ENCODE assay signal across 17 cellular contexts in genomic region chr5:84605246-84605645, GRCh38.
A peak's percentile ranks its signal among the peaks of the same experiment; 100 is the strongest.
DNase-seq lines count a peak whose midpoint lies in the region; ATAC-seq and TF ChIP-seq lines count a peak whose summit lies in the region.
"Had no signal": no experiment of that assay in that cellular context is flagged by ENCODE, and none has a peak within 500 bp of the region (broad histone marks: within the 10 kb centered on the region; RNA-seq: fewer than 3 reads in every experiment).

No MANE protein-coding gene starts in this region.

- H3K4me3 ChIP-seq in OCI-LY3 (ENCODE audit: low read length) (no peak overlapping the region), neural cell (ENCODE audit: low read length) (no peak overlapping the region), Peyer's patch (no peak overlapping the region)

- H4K20me1 ChIP-seq in OCI-LY3 (ENCODE audit: insufficient read depth, low read length) = no peaks in the 10 kb centered on the region
- H4K20me1 ChIP-seq in neural cell (ENCODE audit: insufficient read depth) = no peaks in the 10 kb centered on the region

- TF ChIP-seq CTCF in CD14-positive monocyte (IDR thresholded peaks at IDR 0.05) (no peak), OCI-LY3 (IDR thresholded peaks at IDR 0.05; ENCODE audit: low read depth, low read length) (no peak), neural cell (IDR thresholded peaks at IDR 0.05; ENCODE audit: poor library complexity, severe bottlenecking) (peak; percentile 10), Peyer's patch (IDR thresholded peaks at IDR 0.05) (no peak)

- no peak for TF ChIP-seq RAD21 in neural cell (conservative IDR thresholded peaks at IDR 0.05)

- no peak overlapping the region for H3K4me3 Mint-ChIP-seq in CD14-positive monocyte
- H3K4me3 Mint-ChIP-seq: CD4-positive, alpha-beta memory T cell; H9 had no signal

- no peaks in the 10 kb centered on the region for H3K9me2 ChIP-seq in neural cell (ENCODE audit: insufficient read depth, low read length)

- no peak for TF ChIP-seq POLR2A in Peyer's patch (IDR thresholded peaks at IDR 0.05)

- H3K27me3 ChIP-seq in OCI-LY3 (ENCODE audit: low read depth, low read length) (no peaks in the 10 kb centered on the region), neural cell (ENCODE audit: insufficient read depth, low read depth, low read length) (no peaks in the 10 kb centered on the region), Peyer's patch (no peaks in the 10 kb centered on the region)
- H3K27me3 ChIP-seq: BE2C had no signal

- no peaks in the 10 kb centered on the region for H3F3A ChIP-seq in neural cell (ENCODE audit: insufficient read depth, low read length, poor library complexity, severe bottlenecking)

- H3K4me2 ChIP-seq in OCI-LY3 (ENCODE audit: low read length) = peak overlapping the region; percentile 55
- H3K4me2 ChIP-seq in neural cell (ENCODE audit: low read length) = no peak overlapping the region

- H3K4me1 Mint-ChIP-seq in CD14-positive monocyte = peaks cover 9% of the 10 kb centered on the region
- H3K4me1 Mint-ChIP-seq: CD4-positive, alpha-beta memory T cell had no signal

- H2AFZ ChIP-seq in OCI-LY3 (ENCODE audit: low read depth, low read length) (no peak overlapping the region), neural cell (ENCODE audit: low read depth, low read length) (no peak overlapping the region)

- intact Hi-C loops in CD14-positive monocyte (cut with micrococcal nuclease) = no loop called here

- no peaks in the 10 kb centered on the region for H3K36me3 ChIP-seq in OCI-LY3 (replicated peaks; ENCODE audit: low read depth, low read length)
- H3K36me3 ChIP-seq in neural cell (ENCODE audit: insufficient read depth, low read length) = no peaks in the 10 kb centered on the region
- no peaks in the 10 kb centered on the region for H3K36me3 ChIP-seq in Peyer's patch
- H3K36me3 ChIP-seq: BE2C had no signal

- H3K79me2 ChIP-seq in OCI-LY3 (ENCODE audit: low read length) (no peaks in the 10 kb centered on the region), neural cell (replicated peaks; ENCODE audit: insufficient read depth, low read length) (no peaks in the 10 kb centered on the region)

- DNase-seq in CD14-positive monocyte (ENCODE audit: low spot score) (no peak), MV-4-11 (lab: John Stamatoyannopoulos, UW) (peak; percentile 78), Peyer's patch (no peak), DMS114 treated with DMSO at 0.1 percent for 48 hours (lab: John Stamatoyannopoulos, UW; ENCODE audit: unreplicated experiment) (no peak)
- DNase-seq: 8988T; ACHN; BE2C; C1 segment of cervical spinal cord; CD4-positive, alpha-beta memory T cell; DMS79 treated with DMSO at 0.1 percent for 48 hours; GF-D8; H9 had no signal

- H3K4me1 ChIP-seq in OCI-LY3 (ENCODE audit: low read length) = peaks cover 39% of the 10 kb centered on the region
- H3K4me1 ChIP-seq in Peyer's patch = no peaks in the 10 kb centered on the region
- H3K4me1 ChIP-seq: BE2C had no signal

- H3K27ac ChIP-seq in OCI-LY3 (ENCODE audit: low read length) (peak overlapping the region; percentile 64), neural cell (ENCODE audit: low read length) (no peak overlapping the region), Peyer's patch (no peak overlapping the region)
- H3K27ac ChIP-seq: HL-60 had no signal

- peaks cover 0 to 11% (median 2%) of the 10 kb centered on the region in 7 donors for H3K9me3 Mint-ChIP-seq in CD14-positive monocyte
- H3K9me3 Mint-ChIP-seq: H9 had no signal

- no peaks in the 10 kb centered on the region for H3K9me3 ChIP-seq in OCI-LY3 (ENCODE audit: insufficient read depth, low read length)
- no peaks in the 10 kb centered on the region for H3K9me3 ChIP-seq in neural cell (ENCODE audit: low read length)
- H3K9me3 ChIP-seq in Peyer's patch = no peaks in the 10 kb centered on the region
- H3K9me3 ChIP-seq: BE2C had no signal

- H3K27me3 Mint-ChIP-seq in CD14-positive monocyte (ENCODE audit: low read depth in 3 of 3) = peaks cover 0 to 4% (median 0%) of the 10 kb centered on the region in 3 donors
- H3K27me3 Mint-ChIP-seq: CD4-positive, alpha-beta memory T cell had no signal

- ATAC-seq in HG02798 (IDR thresholded peaks at IDR 0.05; ENCODE audit: poor library complexity, unreplicated experiment) = no peak
- ATAC-seq in HG03097 (IDR thresholded peaks at IDR 0.05; ENCODE audit: low FRiP score, unreplicated experiment) = no peak

- no peaks in the 10 kb centered on the region for H3K36me3 Mint-ChIP-seq in CD14-positive monocyte
- H3K36me3 Mint-ChIP-seq: CD4-positive, alpha-beta memory T cell had no signal

- H3K9ac ChIP-seq in OCI-LY3 (ENCODE audit: low read length) = no peak overlapping the region
- H3K9ac ChIP-seq in neural cell (ENCODE audit: low read length) = no peak overlapping the region

- H3K27ac Mint-ChIP-seq in CD14-positive monocyte = peak overlapping the region in 6 of 7 donors; percentile 2 to 83 (median 73)
- H3K27ac Mint-ChIP-seq: CD4-positive, alpha-beta memory T cell had no signal

- TF ChIP-seq EP300 in neural cell (conservative IDR thresholded peaks at IDR 0.05; ENCODE audit: poor library complexity, severe bottlenecking) = peak; percentile 95

TF ChIP-seq in neural cell, 6 proteins besides CTCF, POLR2A, EP300 and RAD21:
- TF ChIP-seq POLR2AphosphoS5 (IDR thresholded peaks at IDR 0.05) (peak; percentile 70), TAF1 (IDR thresholded peaks at IDR 0.05; ENCODE audit: low read depth) (no peak), EZH2 (IDR thresholded peaks at IDR 0.05; ENCODE audit: borderline replicate concordance, insufficient read depth, low read length, poor library complexity, severe bottlenecking) (no peak)
